In the genomic region with DNA sequence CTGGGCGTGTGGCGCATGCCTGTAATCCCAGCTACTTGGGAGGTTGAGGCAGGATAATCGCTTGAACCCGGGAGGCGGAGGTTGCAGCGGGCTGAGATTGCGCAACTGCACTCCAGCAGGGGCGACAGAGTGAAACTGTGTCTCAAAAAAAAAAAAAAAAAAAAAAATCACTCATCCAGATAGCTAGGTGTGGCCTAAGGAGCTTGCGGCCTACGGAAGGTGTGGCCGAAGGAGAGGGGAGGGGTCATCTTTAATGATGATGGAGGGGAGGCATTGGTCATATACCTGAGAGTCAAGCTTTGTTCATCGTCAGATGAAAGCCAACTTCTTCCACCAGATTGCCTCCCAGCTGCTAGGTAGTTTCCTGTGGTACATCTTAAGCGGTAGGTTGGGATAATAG, we compare ENCODE assay signal across 13 cellular contexts. TPM values are rescaled to one million over a fixed set of nuclear protein-coding genes. Genes with fewer than 3 reads are reported as not detected.
DNase-seq lines count a peak whose midpoint lies in the region; TF ChIP-seq lines count a peak whose summit lies in the region.
"Had no signal": no experiment of that assay in that cellular context is flagged by ENCODE, and none has a peak within 500 bp of the region (broad histone marks: within the 10 kb centered on the region; RNA-seq: fewer than 3 reads in every experiment).

No MANE protein-coding gene starts in this region.

- peaks cover 8% of the 10 kb centered on the region for H3K9me3 Mint-ChIP-seq in glutamatergic neuron (ENCODE audit: unreplicated experiment)
- H3K9me3 Mint-ChIP-seq in activated CD4-positive, alpha-beta memory T cell treated with anti-CD3 and anti-CD28 coated beads, Interleukin-2, amount 10 ng/mL, durations not matched to agents 7 days and 5 days, result no peaks in the 10 kb centered on the region

- no peak for TF ChIP-seq CTCF in glutamatergic neuron (IDR thresholded peaks at IDR 0.05; ENCODE audit: partially characterized antibody, unreplicated experiment)

- no peaks in the 10 kb centered on the region for H3K27me3 ChIP-seq in skeletal muscle tissue (ENCODE audit: control insufficient read depth in 3 of 3, insufficient read depth in 3 of 3, low read length in 3 of 3)
- H3K27me3 ChIP-seq: cardiac muscle cell, gastroesophageal sphincter, tibial nerve had no signal

- CTCF ChIA-PET in activated CD4-positive, alpha-beta memory T cell treated with anti-CD3 and anti-CD28 coated beads, Interleukin-2, amount 10 ng/mL, durations not matched to agents 7 days and 5 days (lab: Charles Lee), result interaction anchor here (0.6 to 10.2 kb wide), 25 partner anchors 9 to 850 kb away, joined by 3 to 168 read pairs (median 4); a partner anchor contains a TSS

- peaks cover 5% of the 10 kb centered on the region for H3K36me3 Mint-ChIP-seq in glutamatergic neuron (ENCODE audit: unreplicated experiment)
- peaks cover 21% of the 10 kb centered on the region for H3K36me3 Mint-ChIP-seq in activated CD4-positive, alpha-beta memory T cell treated with anti-CD3 and anti-CD28 coated beads, Interleukin-2, amount 10 ng/mL, durations not matched to agents 7 days and 5 days (ENCODE audit: low read depth)

- no peak overlapping the region for H3K4me3 ChIP-seq in skeletal muscle tissue (ENCODE audit: low read length in 3 of 3)
- H3K4me3 ChIP-seq: cardiac muscle cell had no signal

- DNase-seq in NOMO-1 treated with DMSO at 0.1 percent for 48 hours (lab: John Stamatoyannopoulos, UW; ENCODE audit: unreplicated experiment) (peak; percentile 5), NOMO-1 (lab: John Stamatoyannopoulos, UW; ENCODE audit: unreplicated experiment in 2 of 2) (no peak), NAMALWA (ENCODE audit: low spot score) (peak; percentile 21), glutamatergic neuron (no peak), HUDEP-2 (lab: John Stamatoyannopoulos, UW; ENCODE audit: unreplicated experiment in 76 of 76) (no peak), GM19240 (ENCODE audit: insufficient read length, low spot score) (no peak)
- DNase-seq in activated CD4-positive, alpha-beta memory T cell treated with anti-CD3 and anti-CD28 coated beads, Interleukin-2, amount 10 ng/mL, durations not matched to agents 7 days and 5 days, result no peak

- H3K9me3 ChIP-seq in skeletal muscle tissue (ENCODE audit: control insufficient read depth in 3 of 3, low read length in 3 of 3), result no peaks in the 10 kb centered on the region
- H3K9me3 ChIP-seq: gastroesophageal sphincter, tibial nerve had no signal

- H3K9ac ChIP-seq in skeletal muscle tissue (ENCODE audit: low read depth in 1 of 3, low read length in 3 of 3), result no peak overlapping the region

- peak overlapping the region; percentile 52 for H3K27ac Mint-ChIP-seq in glutamatergic neuron (ENCODE audit: unreplicated experiment)
- no peak overlapping the region for H3K27ac Mint-ChIP-seq in activated CD4-positive, alpha-beta memory T cell treated with anti-CD3 and anti-CD28 coated beads, Interleukin-2, amount 10 ng/mL, durations not matched to agents 7 days and 5 days

- H3K36me3 ChIP-seq in skeletal muscle tissue (ENCODE audit: control insufficient read depth in 3 of 3, insufficient read depth in 3 of 3, low read length in 3 of 3), result peaks cover 0 to 3% (median 2%) of the 10 kb centered on the region in 3 donors
- H3K36me3 ChIP-seq: cardiac muscle cell had no signal

- H3K4me1 ChIP-seq in skeletal muscle tissue (ENCODE audit: control insufficient read depth in 3 of 3, insufficient read depth in 3 of 3, low read length in 3 of 3), result peaks cover 32 to 44% (median 34%) of the 10 kb centered on the region in 3 donors

- POLR2A ChIA-PET in activated CD4-positive, alpha-beta memory T cell treated with anti-CD3 and anti-CD28 coated beads, Interleukin-2, amount 10 ng/mL, durations not matched to agents 7 days and 5 days (lab: Charles Lee), result interaction anchor here (0.7 to 2.9 kb wide), 10 partner anchors 10 to 390 kb away, joined by 3 to 29 read pairs (median 4); a partner anchor contains a TSS

- peaks cover 6% of the 10 kb centered on the region for H3K27me3 Mint-ChIP-seq in glutamatergic neuron (ENCODE audit: unreplicated experiment)
- peaks cover 12% of the 10 kb centered on the region for H3K27me3 Mint-ChIP-seq in activated CD4-positive, alpha-beta memory T cell treated with anti-CD3 and anti-CD28 coated beads, Interleukin-2, amount 10 ng/mL, durations not matched to agents 7 days and 5 days
- H3K27me3 Mint-ChIP-seq: activated naive CD8-positive, alpha-beta T cell treated with anti-CD3 and anti-CD28 coated beads for 36 hours had no signal

- peaks cover 20% of the 10 kb centered on the region for H3K4me1 Mint-ChIP-seq in glutamatergic neuron (ENCODE audit: low read depth, unreplicated experiment)
- H3K4me1 Mint-ChIP-seq in activated CD4-positive, alpha-beta memory T cell treated with anti-CD3 and anti-CD28 coated beads, Interleukin-2, amount 10 ng/mL, durations not matched to agents 7 days and 5 days, result peaks cover 46% of the 10 kb centered on the region

- H3K4me3 Mint-ChIP-seq in glutamatergic neuron (ENCODE audit: unreplicated experiment), result peak overlapping the region; percentile 42
- no peak overlapping the region for H3K4me3 Mint-ChIP-seq in activated CD4-positive, alpha-beta memory T cell treated with anti-CD3 and anti-CD28 coated beads, Interleukin-2, amount 10 ng/mL, durations not matched to agents 7 days and 5 days

- H3K27ac ChIP-seq in skeletal muscle tissue (ENCODE audit: low read depth, low read length), result peak overlapping the region; percentile 92
- H3K27ac ChIP-seq: cardiac muscle cell had no signal

RNA-seq across cellular contexts. Expression of a gene that starts 0.8 kb away (rescaled TPM):
- total RNA-seq in glutamatergic neuron (ENCODE audit: unreplicated experiment), result 37.5 TPM
- total RNA-seq in skeletal muscle tissue, result 2.6 TPM
- total RNA-seq in activated CD4-positive, alpha-beta memory T cell treated with anti-CD3 and anti-CD28 coated beads, Interleukin-2, amount 10 ng/mL, durations not matched to agents 7 days and 5 days, result 10 to 100 TPM; 23.1 to 23.4 TPM

RNA-seq across cellular contexts. Expression of a gene that starts 43.9 kb away (rescaled TPM):
- total RNA-seq in glutamatergic neuron (ENCODE audit: unreplicated experiment) (1.8 TPM), skeletal muscle tissue (5.2 TPM)
- total RNA-seq in activated CD4-positive, alpha-beta memory T cell treated with anti-CD3 and anti-CD28 coated beads, Interleukin-2, amount 10 ng/mL, durations not matched to agents 7 days and 5 days, result 100 to 1,000 TPM; 201 to 215 TPM
- total RNA-seq: A172 had no signal

Comparison
In these comparisons a context has a peak if more than half of its experiments do, and no peak if none do; other contexts are left out.
1. DNase-seq: peak in NOMO-1 treated with DMSO at 0.1 percent for 48 hours (single experiment) and NAMALWA (single experiment); none in NOMO-1 (0 of 2), glutamatergic neuron (single experiment), activated CD4-positive, alpha-beta memory T cell treated with anti-CD3 and anti-CD28 coated beads, Interleukin-2, amount 10 ng/mL, durations not matched to agents 7 days and 5 days (single experiment), HUDEP-2 (0 of 76) and GM19240 (single experiment).
2. RNA of a gene that starts 43.9 kb away (total RNA-seq): 201 to 215 TPM in activated CD4-positive, alpha-beta memory T cell treated with anti-CD3 and anti-CD28 coated beads, Interleukin-2, amount 10 ng/mL, durations not matched to agents 7 days and 5 days; 5.2 TPM in skeletal muscle tissue (single experiment) and 1.8 TPM in glutamatergic neuron (single experiment); every median in the first group is over 10 times any median in the second.